Comparison of ENCODE assay signal across 2 cellular contexts in genomic region chr17:64146418-64147109, GRCh38.
TF ChIP-seq lines count a peak whose summit lies in the region.

No MANE protein-coding gene starts in this region.

TF ChIP-seq in GM23338, 12 proteins besides CTCF, POLR2A, EP300 and RAD21 (continued from another document):
- TF ChIP-seq STAT1 (IDR thresholded peaks at IDR 0.05; ENCODE audit: unreplicated experiment): no peak
- no peak; the same call in 1 of the 2 replicates for TF ChIP-seq ETS1 (IDR thresholded peaks at IDR 0.05)
- TF ChIP-seq ZNF331 (CRISPR knock-in tag; IDR thresholded peaks at IDR 0.05; ENCODE audit: low read depth): no peak
- TF ChIP-seq CREB1 (CRISPR knock-in tag; IDR thresholded peaks at IDR 0.05; ENCODE audit: low read depth): no peak
- TF ChIP-seq REST (IDR thresholded peaks at IDR 0.05; ENCODE audit: unreplicated experiment): no peak
- TF ChIP-seq ZNF462 (CRISPR knock-in tag; IDR thresholded peaks at IDR 0.05): no peak
- no peak for TF ChIP-seq ZNF114 (CRISPR knock-in tag; IDR thresholded peaks at IDR 0.05)
- TF ChIP-seq EZH2 (IDR thresholded peaks at IDR 0.05; ENCODE audit: low read depth, unreplicated experiment): no peak
- no peak for TF ChIP-seq NANOG (IDR thresholded peaks at IDR 0.05; ENCODE audit: borderline replicate concordance)
- no peak for TF ChIP-seq POLR2AphosphoS5 (IDR thresholded peaks at IDR 0.05; ENCODE audit: low read depth)
- no peak for TF ChIP-seq JUNB (IDR thresholded peaks at IDR 0.05; ENCODE audit: unreplicated experiment)

TF ChIP-seq in H1, 55 proteins besides CTCF, POLR2A, EP300 and RAD21 (continued from another document):
- peak; percentile 39 to 50; a peak in 1 of 4 replicates for TF ChIP-seq SIN3A (conservative IDR thresholded peaks at IDR 0.05 in 1 of 2, IDR thresholded peaks at IDR 0.05 in 1 of 2; ENCODE audit: low read depth in 1 of 2, low read length in 2 of 2)
- TF ChIP-seq KDM1A (IDR thresholded peaks at IDR 0.05; ENCODE audit: borderline replicate concordance, low read length): no peak
- TF ChIP-seq USF2 (IDR thresholded peaks at IDR 0.05; ENCODE audit: low read length): no peak; the same call in 1 of the 2 replicates
- no peak for TF ChIP-seq EZH2 (IDR thresholded peaks at IDR 0.05; ENCODE audit: low read depth, low read length, severe bottlenecking)
- TF ChIP-seq KDM5A (IDR thresholded peaks at IDR 0.05; ENCODE audit: low read length): no peak
- TF ChIP-seq YY1 (IDR thresholded peaks at IDR 0.05; ENCODE audit: low read depth, low read length): peak; percentile 27; the same call in 1 of the 2 replicates
- peak; percentile 87 for TF ChIP-seq TAF7 (optimal IDR thresholded peaks at IDR 0.05; ENCODE audit: borderline replicate concordance, low read depth, low read length)
- TF ChIP-seq TBP (IDR thresholded peaks at IDR 0.05; ENCODE audit: low read depth, low read length): 0 out of 2 replicates have a peak, but pooled peaks have one; percentile 10
- no peak for TF ChIP-seq BACH1 (IDR thresholded peaks at IDR 0.05; ENCODE audit: low read length)
- no peak for TF ChIP-seq ATF3 (IDR thresholded peaks at IDR 0.05; ENCODE audit: insufficient read depth, low read depth, low read length)
- TF ChIP-seq SP4 (IDR thresholded peaks at IDR 0.05; ENCODE audit: low read length): no peak
- no peak for TF ChIP-seq GABPA (IDR thresholded peaks at IDR 0.05; ENCODE audit: borderline replicate concordance, insufficient read depth, low read length)
- TF ChIP-seq SIRT6 (IDR thresholded peaks at IDR 0.05; ENCODE audit: low read length): peak; percentile 8
- TF ChIP-seq CREB1 (IDR thresholded peaks at IDR 0.05): no peak
- 0 out of 2 replicates have a peak, but pooled peaks have one; percentile 5 for TF ChIP-seq NRF1 (IDR thresholded peaks at IDR 0.05; ENCODE audit: low read depth, low read length)
- TF ChIP-seq SP2 (IDR thresholded peaks at IDR 0.05; ENCODE audit: low read length): no peak
- TF ChIP-seq HDAC2 (IDR thresholded peaks at IDR 0.05; ENCODE audit: borderline replicate concordance in 1 of 2, low read depth in 2 of 2, low read length in 2 of 2): 0 out of 4 replicates have a peak, but pooled peaks of 1 of the 2 experiments have one; percentile 79
- TF ChIP-seq SUZ12 (IDR thresholded peaks at IDR 0.05; ENCODE audit: low read length): no peak
- no peak for TF ChIP-seq SIX5 (IDR thresholded peaks at IDR 0.05; ENCODE audit: low read depth, low read length)
- no peak; the same call in none of the 2 replicates for TF ChIP-seq CHD1 (IDR thresholded peaks at IDR 0.05; ENCODE audit: low read depth, low read length)
- TF ChIP-seq SAP30 (IDR thresholded peaks at IDR 0.05; ENCODE audit: insufficient read depth, insufficient replicate concordance, low read length): peak; percentile 92
- no peak for TF ChIP-seq PHF8 (conservative IDR thresholded peaks at IDR 0.05; ENCODE audit: low read depth, low read length)
- TF ChIP-seq CHD2 (IDR thresholded peaks at IDR 0.05; ENCODE audit: low read length): peak; percentile 29; the same call in 1 of the 2 replicates
- TF ChIP-seq SRF (IDR thresholded peaks at IDR 0.05; ENCODE audit: low read depth, low read length): no peak
- TF ChIP-seq MAX (IDR thresholded peaks at IDR 0.05): no peak
- peak; percentile 92 for TF ChIP-seq POLR2AphosphoS5 (IDR thresholded peaks at IDR 0.05; ENCODE audit: low read depth, low read length)
- no peak for TF ChIP-seq JUN (IDR thresholded peaks at IDR 0.05; ENCODE audit: low read depth, low read length)
- TF ChIP-seq TEAD4 (IDR thresholded peaks at IDR 0.05; ENCODE audit: low read depth, low read length): no peak
